In the genomic region with DNA sequence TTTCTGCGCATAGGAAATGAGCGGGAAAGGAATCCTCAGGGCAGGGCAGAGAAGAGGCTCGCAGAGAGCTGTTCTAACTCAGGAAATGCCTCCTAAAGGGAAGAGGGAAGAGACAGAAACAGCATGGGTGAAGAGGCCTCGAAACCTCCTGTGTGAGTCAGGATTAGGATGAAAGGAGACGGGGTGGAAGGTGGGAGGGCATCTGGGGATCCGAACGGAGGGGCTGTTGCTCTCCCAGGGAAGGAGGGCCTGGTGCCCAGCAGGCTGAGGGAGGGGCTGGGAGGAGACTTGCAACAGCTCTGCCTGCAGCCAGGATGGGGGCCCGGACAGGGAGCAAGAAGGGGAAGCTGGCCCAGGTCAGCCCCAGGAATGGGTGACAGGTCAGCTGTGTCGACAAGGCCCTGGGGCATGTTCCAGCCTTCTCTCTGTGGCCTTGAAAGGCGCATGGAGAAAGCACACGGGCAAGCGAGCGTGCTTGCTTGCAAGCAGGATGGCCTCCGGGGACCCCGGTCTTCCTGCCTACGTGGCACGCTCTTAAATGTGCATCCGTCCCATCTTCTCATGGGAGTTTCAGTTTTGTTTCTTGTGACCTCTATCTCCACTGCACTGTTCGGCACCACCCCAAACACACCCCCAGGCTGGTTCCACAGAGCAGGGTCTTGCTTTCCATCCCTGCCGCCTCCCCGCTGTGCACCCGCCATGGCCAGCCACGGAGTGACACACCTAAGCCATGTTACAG, we compare ENCODE assay signal across 8 cellular contexts.
DNase-seq lines count a peak whose midpoint lies in the region; ATAC-seq and TF ChIP-seq lines count a peak whose summit lies in the region.

No MANE protein-coding gene starts in this region.

- H3K9me3 ChIP-seq in left lung, result no peaks in the 10 kb centered on the region

- H3K27me3 ChIP-seq in left lung, result no peaks in the 10 kb centered on the region

- peak overlapping the region; percentile 53 to 75 for H3K27ac ChIP-seq in left lung

- peaks cover 0 to 49% of the 10 kb centered on the region in 2 donors for H3K4me1 ChIP-seq in left lung

- intact Hi-C loops in left lung (cut with DNase I), result no loop called here

- TF ChIP-seq CTCF in GM13977 (IDR thresholded peaks at IDR 0.05; ENCODE audit: extremely low read depth, insufficient read depth, missing control alignments), result no peak
- no peak for TF ChIP-seq CTCF in left lung (IDR thresholded peaks at IDR 0.05)

- H3K4me3 ChIP-seq in left lung, result no peak overlapping the region

- ATAC-seq in GM21529 (IDR thresholded peaks at IDR 0.05; ENCODE audit: unreplicated experiment), result peak; percentile 95
- peak; percentile 97 for ATAC-seq in HG03571 (IDR thresholded peaks at IDR 0.05; ENCODE audit: unreplicated experiment)
- peak; percentile 58 for ATAC-seq in left lung

- in situ Hi-C loops in GM13977 (cut with MboI; ENCODE audit: low pct_unique_long_range_greater_than_20kb, low sequenced_read_pairs, unreplicated experiment), result no loop called here

- H3K36me3 ChIP-seq in left lung, result peaks cover 0 to 44% of the 10 kb centered on the region in 2 donors

- DNase-seq in GM13977 (ENCODE audit: low spot score), result peak; percentile 76
- peak in 1 of 2 donors; percentile 86 for DNase-seq in left lung
- no peak for DNase-seq in NCI-H2029 (lab: John Stamatoyannopoulos, UW)
- DNase-seq in RKO (ENCODE audit: low spot score), result no peak
- no peak for DNase-seq in AG08395 (ENCODE audit: low spot score)
- no peak for DNase-seq in NAMALWA (ENCODE audit: low spot score)
